In genomic region chr4:169621754-169622481, GRCh38 we compare ENCODE assay signal across 1 cellular context.
TF ChIP-seq lines count a peak whose summit lies in the region.

No MANE protein-coding gene starts in this region.

TF ChIP-seq in HepG2, 621 proteins besides CTCF, POLR2A, EP300 and RAD21:
- 0 out of 2 replicates have a peak, but pooled peaks have one; percentile 27 for TF ChIP-seq TBX3 (IDR thresholded peaks at IDR 0.05; ENCODE audit: borderline replicate concordance)
- TF ChIP-seq IRF9 (CRISPR knock-in tag; IDR thresholded peaks at IDR 0.05; ENCODE audit: borderline replicate concordance): no peak
- no peak for TF ChIP-seq ZNF740 (CRISPR knock-in tag; IDR thresholded peaks at IDR 0.05)
- TF ChIP-seq SETDB1 (CRISPR knock-in tag; IDR thresholded peaks at IDR 0.05; ENCODE audit: borderline replicate concordance): no peak
- peak; percentile 85; the same call in 1 of the 2 replicates for TF ChIP-seq ZNF652 (CRISPR knock-in tag; IDR thresholded peaks at IDR 0.05; ENCODE audit: borderline replicate concordance, low read depth)
- TF ChIP-seq PPARG (CRISPR knock-in tag; conservative IDR thresholded peaks at IDR 0.05): no peak
- no peak for TF ChIP-seq ATF3 (CRISPR knock-in tag; IDR thresholded peaks at IDR 0.05)
- TF ChIP-seq RARA (CRISPR knock-in tag; IDR thresholded peaks at IDR 0.05): peak; percentile 22; the same call in 1 of the 2 replicates
- TF ChIP-seq PLSCR1 (CRISPR knock-in tag; IDR thresholded peaks at IDR 0.05; ENCODE audit: borderline replicate concordance): no peak
- no peak for TF ChIP-seq SATB2 (CRISPR knock-in tag; IDR thresholded peaks at IDR 0.05)
- TF ChIP-seq ZNF503 (CRISPR knock-in tag; IDR thresholded peaks at IDR 0.05): peak; percentile 35; the same call in 1 of the 2 replicates
- TF ChIP-seq TCF7 (IDR thresholded peaks at IDR 0.05; ENCODE audit: low read depth): peak; percentile 59; the same call in 1 of the 2 replicates
- no peak for TF ChIP-seq ARID2 (CRISPR knock-in tag; IDR thresholded peaks at IDR 0.05; ENCODE audit: borderline replicate concordance)
- TF ChIP-seq SAP130 (CRISPR knock-in tag; IDR thresholded peaks at IDR 0.05; ENCODE audit: low read depth): peak; percentile 41; the same call in 1 of the 2 replicates
- TF ChIP-seq GMEB1 (CRISPR knock-in tag; IDR thresholded peaks at IDR 0.05; ENCODE audit: borderline replicate concordance): no peak
- 0 out of 2 replicates have a peak, but pooled peaks have one; percentile 20 for TF ChIP-seq NCOA2 (CRISPR knock-in tag; IDR thresholded peaks at IDR 0.05)
- no peak for TF ChIP-seq ZMAT5 (CRISPR knock-in tag; IDR thresholded peaks at IDR 0.05; ENCODE audit: borderline replicate concordance, low read depth)
- peak; percentile 28; the same call in 1 of the 2 replicates for TF ChIP-seq ARID5B (CRISPR knock-in tag; IDR thresholded peaks at IDR 0.05)
- 0 out of 2 replicates have a peak, but pooled peaks have one; percentile 10 for TF ChIP-seq JUNB (CRISPR knock-in tag; IDR thresholded peaks at IDR 0.05; ENCODE audit: borderline replicate concordance)
- TF ChIP-seq FOXA3 (CRISPR knock-in tag; IDR thresholded peaks at IDR 0.05): peak; percentile 52; the same call in 1 of the 2 replicates
- no peak for TF ChIP-seq PAWR (CRISPR knock-in tag; IDR thresholded peaks at IDR 0.05; ENCODE audit: borderline replicate concordance)
- 0 out of 2 replicates have a peak, but pooled peaks have one; percentile 9 for TF ChIP-seq CREB1 (IDR thresholded peaks at IDR 0.05)
- peak; percentile 39; the same call in 1 of the 2 replicates for TF ChIP-seq CREB1 (CRISPR knock-in tag; IDR thresholded peaks at IDR 0.05)
- TF ChIP-seq ZKSCAN1 (IDR thresholded peaks at IDR 0.05; ENCODE audit: low read length): no peak
- no peak for TF ChIP-seq DRAP1 (CRISPR knock-in tag; IDR thresholded peaks at IDR 0.05)
- peak; percentile 63; the same call in 1 of the 2 replicates for TF ChIP-seq FOSL1 (CRISPR knock-in tag; IDR thresholded peaks at IDR 0.05; ENCODE audit: borderline replicate concordance)
- 0 out of 2 replicates have a peak, but pooled peaks have one; percentile 3 for TF ChIP-seq MIXL1 (CRISPR knock-in tag; IDR thresholded peaks at IDR 0.05)
- no peak for TF ChIP-seq ZNF468 (CRISPR knock-in tag; IDR thresholded peaks at IDR 0.05)
- TF ChIP-seq NFE2L2 (IDR thresholded peaks at IDR 0.05; ENCODE audit: low read length): no peak
- TF ChIP-seq ZFP36 (IDR thresholded peaks at IDR 0.05; ENCODE audit: borderline replicate concordance, low read depth, low read length, partially characterized antibody): no peak
- 0 out of 2 replicates have a peak, but pooled peaks have one; percentile 6 for TF ChIP-seq RXRB (CRISPR knock-in tag; IDR thresholded peaks at IDR 0.05; ENCODE audit: borderline replicate concordance)
- TF ChIP-seq AKNA (CRISPR knock-in tag; IDR thresholded peaks at IDR 0.05; ENCODE audit: borderline replicate concordance): no peak
- TF ChIP-seq MYPOP (CRISPR knock-in tag; IDR thresholded peaks at IDR 0.05): no peak
- TF ChIP-seq FOSL2 (CRISPR knock-in tag; IDR thresholded peaks at IDR 0.05): peak; percentile 48
- TF ChIP-seq CREM (IDR thresholded peaks at IDR 0.05): 0 out of 2 replicates have a peak, but pooled peaks have one; percentile 18
- no peak for TF ChIP-seq CREM (CRISPR knock-in tag; IDR thresholded peaks at IDR 0.05)
